ENCODE assay signal across 8 cellular contexts in genomic region chr4:15762474-15762873, GRCh38. TPM values are rescaled to one million over a fixed set of nuclear protein-coding genes. Genes with fewer than 3 reads are reported as not detected.
DNase-seq lines count a peak whose midpoint lies in the region; ATAC-seq, FAIRE-seq and TF ChIP-seq lines count a peak whose summit lies in the region.
"Not testable (repeated sequence)": the region's sequence is repeated elsewhere in the genome, so short reads cannot be mapped to it uniquely, and the experiment has no call there.

No MANE protein-coding gene starts in this region.

- peak overlapping the region; percentile 72 for H3K27ac Mint-ChIP-seq in T-helper 2 cell treated with Interferon-gamma antibody and Interleukin-4, amounts not matched to agents 5 μg/mL and 100 μg/mL, for 36 hours
- H3K27ac Mint-ChIP-seq in activated T-cell treated with anti-CD3 and anti-CD28 coated beads, Interleukin-2, amount 50 U/mL, for 72 hours, result peak overlapping the region; percentile 79

- not testable (repeated sequence) for DNase-seq in DND-41; T-helper 2 cell treated with Interferon-gamma antibody and Interleukin-4, amounts not matched to agents 5 μg/mL and 100 μg/mL, for 36 hours (ENCODE audit: low spot score); activated T-cell treated with anti-CD3 and anti-CD28 coated beads, Interleukin-2, amount 50 U/mL, for 72 hours; K562 (ENCODE audit: extremely low read depth in 1 of 4, low spot score in 3 of 4)

- in situ Hi-C loops in K562 (cut with MboI), result not testable (repeated sequence)

- H3K36me3 Mint-ChIP-seq in T-helper 2 cell treated with Interferon-gamma antibody and Interleukin-4, amounts not matched to agents 5 μg/mL and 100 μg/mL, for 36 hours (ENCODE audit: low read depth), result peaks cover 16% of the 10 kb centered on the region
- peaks cover 5 to 11% of the 10 kb centered on the region in 2 donors for H3K36me3 Mint-ChIP-seq in activated T-cell treated with anti-CD3 and anti-CD28 coated beads, Interleukin-2, amount 50 U/mL, for 72 hours (ENCODE audit: insufficient read depth in 2 of 2)

- peak; percentile 44 for FAIRE-seq in K562 (lab: Jason Lieb, UNC)

- TF ChIP-seq RAD21 in K562 (CRISPR knock-in tag; conservative IDR thresholded peaks at IDR 0.05 in 1 of 2, IDR thresholded peaks at IDR 0.05 in 1 of 2), result not testable (repeated sequence)

- not testable (repeated sequence) for BruUV-seq in K562 (replicated peaks; lab: Mats Ljungman, UMichigan)

- CTCF ChIA-PET in K562 (lab: Yijun Ruan, JAX; ENCODE audit: low intra/inter-chr PET ratio), result not testable (repeated sequence)

- H3K27me3 Mint-ChIP-seq in T-helper 2 cell treated with Interferon-gamma antibody and Interleukin-4, amounts not matched to agents 5 μg/mL and 100 μg/mL, for 36 hours (ENCODE audit: low read depth); activated T-cell treated with anti-CD3 and anti-CD28 coated beads, Interleukin-2, amount 50 U/mL, for 72 hours (ENCODE audit: low read depth): not testable (repeated sequence)

- peaks cover 57% of the 10 kb centered on the region for H3K79me2 ChIP-seq in DND-41 (ENCODE audit: insufficient read depth, low read length)
- H3K79me2 ChIP-seq in K562 (ENCODE audit: control insufficient read depth, insufficient read depth, low read length), result not testable (repeated sequence)

- H3K27me3 ChIP-seq in DND-41 (ENCODE audit: insufficient read depth, low read length, poor library complexity); K562 (ENCODE audit: control insufficient read depth in 2 of 2, insufficient read depth in 2 of 2, low read length in 2 of 2): not testable (repeated sequence)

- not testable (repeated sequence) for H3K9me3 ChIP-seq in DND-41 (ENCODE audit: insufficient read depth, low read length, severe bottlenecking); K562 (replicated peaks; ENCODE audit: control insufficient read depth, insufficient read depth, low read depth, low read length)

- not testable (repeated sequence) for H3K4me2 ChIP-seq in DND-41 (ENCODE audit: insufficient read depth, low read length); K562 (ENCODE audit: insufficient read depth, low read length)

- peaks cover 30% of the 10 kb centered on the region for H3K9me3 Mint-ChIP-seq in T-helper 2 cell treated with Interferon-gamma antibody and Interleukin-4, amounts not matched to agents 5 μg/mL and 100 μg/mL, for 36 hours
- H3K9me3 Mint-ChIP-seq in activated T-cell treated with anti-CD3 and anti-CD28 coated beads, Interleukin-2, amount 50 U/mL, for 72 hours, result not testable (repeated sequence)

- peak overlapping the region; percentile 40 for H3K4me3 Mint-ChIP-seq in T-helper 2 cell treated with Interferon-gamma antibody and Interleukin-4, amounts not matched to agents 5 μg/mL and 100 μg/mL, for 36 hours
- H3K4me3 Mint-ChIP-seq in activated T-cell treated with anti-CD3 and anti-CD28 coated beads, Interleukin-2, amount 50 U/mL, for 72 hours, result not testable (repeated sequence)

- H3K4me1 Mint-ChIP-seq in T-helper 2 cell treated with Interferon-gamma antibody and Interleukin-4, amounts not matched to agents 5 μg/mL and 100 μg/mL, for 36 hours (ENCODE audit: low read depth), result peaks cover 63% of the 10 kb centered on the region
- H3K4me1 Mint-ChIP-seq in activated T-cell treated with anti-CD3 and anti-CD28 coated beads, Interleukin-2, amount 50 U/mL, for 72 hours (ENCODE audit: low read depth), result peaks cover 26% of the 10 kb centered on the region

- peaks cover 78% of the 10 kb centered on the region for H3K4me1 ChIP-seq in DND-41 (ENCODE audit: insufficient read depth, low read length)
- not testable (repeated sequence) for H3K4me1 ChIP-seq in K562 (replicated peaks in 1 of 2; ENCODE audit: control insufficient read depth in 2 of 2, insufficient read depth in 2 of 2, low read length in 2 of 2)

- not testable (repeated sequence) for H3K4me3 ChIP-seq in DND-41 (ENCODE audit: low read depth in 1 of 2, low read length in 2 of 2); K562

- TF ChIP-seq POLR2A in K562 (conservative IDR thresholded peaks at IDR 0.05), result not testable (repeated sequence)

- POLR2A ChIA-PET in K562 (lab: Yijun Ruan, JAX), result not testable (repeated sequence)

- H3K36me3 ChIP-seq in DND-41 (ENCODE audit: insufficient read depth, low read length); K562 (ENCODE audit: control insufficient read depth, insufficient read depth, low read length): not testable (repeated sequence)

- TF ChIP-seq EP300 in K562 (IDR thresholded peaks at IDR 0.05; ENCODE audit: low read length), result not testable (repeated sequence)

- ATAC-seq in DND-41 (ENCODE audit: insufficient read depth, low read depth); activated T-cell treated with anti-CD3 and anti-CD28 coated beads, Interleukin-2, amount 50 U/mL, for 72 hours (replicated peaks in 1 of 2); K562: not testable (repeated sequence)
- ATAC-seq in GM18907 (IDR thresholded peaks at IDR 0.05; ENCODE audit: unreplicated experiment) (peak; percentile 46), GM21423 (IDR thresholded peaks at IDR 0.05; ENCODE audit: unreplicated experiment) (peak; percentile 39), GM21737 (IDR thresholded peaks at IDR 0.05; ENCODE audit: unreplicated experiment) (peak; percentile 42), HG03457 (IDR thresholded peaks at IDR 0.05; ENCODE audit: unreplicated experiment) (peak; percentile 46)

- not testable (repeated sequence) for H4K20me1 ChIP-seq in DND-41 (ENCODE audit: insufficient read depth, low read length); K562 (replicated peaks; ENCODE audit: control insufficient read depth, insufficient read depth, low read length)

- H3K9me1 ChIP-seq in K562 (ENCODE audit: control insufficient read depth, insufficient read depth, low read length), result not testable (repeated sequence)

- intact Hi-C loops in K562 (cut with micrococcal nuclease), result not testable (repeated sequence)

- not testable (repeated sequence) for H3K9ac ChIP-seq in DND-41 (ENCODE audit: low read depth, low read length); K562 (ENCODE audit: insufficient read depth in 1 of 2, low read depth in 2 of 2, low read length in 2 of 2)

- not testable (repeated sequence) for H2AFZ ChIP-seq in DND-41 (ENCODE audit: low read depth, low read length); K562 (ENCODE audit: low read depth, low read length)

- not testable (repeated sequence) for TF ChIP-seq CTCF in DND-41 (IDR thresholded peaks at IDR 0.05; ENCODE audit: borderline replicate concordance, extremely low read depth, low read length, poor library complexity, severe bottlenecking); K562 (IDR thresholded peaks at IDR 0.05 in 2 of 3, conservative IDR thresholded peaks at IDR 0.05 in 1 of 3; ENCODE audit: insufficient read depth in 2 of 3, low read depth in 1 of 3, low read length in 3 of 3)

- H3K27ac ChIP-seq in DND-41 (ENCODE audit: low read length), result peak overlapping the region; percentile 69
- H3K27ac ChIP-seq in K562 (ENCODE audit: extremely low read depth, low read depth, low read length), result not testable (repeated sequence)

RNA-seq across cellular contexts. Expression of gene CD38, which starts 15.7 kb away (rescaled TPM):
- 10 to 100 TPM; 60.2 to 62.9 TPM for total RNA-seq in activated T-cell treated with anti-CD3 and anti-CD28 coated beads, Interleukin-2, amount 50 U/mL, for 72 hours
- not detected in 2 replicates for total RNA-seq in K562 (2011; cell fraction: chromatin; rRNA removed; ENCODE audit: low replicate concordance)
- not detected in 2 replicates for total RNA-seq in K562 (2011; cell fraction: nucleolus; rRNA removed)
- not detected in 2 replicates for total RNA-seq in K562 (2011; cell fraction: nucleoplasm; rRNA removed)
- total RNA-seq in K562 (2014; rRNA removed) (0.12 TPM in 1 of 2 replicates, not detected in the other), K562 (2014; rRNA removed; fragmentation: Illumina TruSeq; extraction: Trizol) (not detected in 2 replicates), K562 (2015; rRNA removed; fragmentation: Illumina TruSeq; extraction: Trizol) (0.04 TPM in 1 of 2 replicates, not detected in the other), K562 (2021) (0.04 TPM in 1 of 2 replicates, not detected in the other)
- polyA plus RNA-seq in K562 (2011; rRNA removed) (0.01 and 0.04 TPM in 2 replicates), K562 (2014; fragmentation: Illumina TruSeq; extraction: Trizol) (not detected in 2 replicates), K562 (2014; fragmentation: Nextera tagmentation; extraction: Ambion mirVana) (under 1 TPM in 1 of 2 experiments, not detected in 1; 0.06 TPM), K562 (2014; rRNA removed) (not detected in 2 replicates)
- polyA plus RNA-seq in K562 (2011; cell fraction: cytosol; rRNA removed), result not detected in 2 replicates
- not detected in 2 replicates for polyA plus RNA-seq in K562 (2011; cell fraction: nucleus; rRNA removed)
- polyA plus RNA-seq in K562 (2012), result 0.01 and 0.17 TPM in 2 replicates
- polyA minus RNA-seq in K562 (2011; rRNA and poly(A)+ RNA removed), result not detected in 2 replicates
- not detected in 2 replicates for polyA minus RNA-seq in K562 (2011; cell fraction: cytosol; rRNA and poly(A)+ RNA removed)
- not detected in 2 replicates for polyA minus RNA-seq in K562 (2011; cell fraction: nucleus; rRNA and poly(A)+ RNA removed)

RNA-seq across cellular contexts. Expression of gene BST1, which starts 59.6 kb away (rescaled TPM):
- total RNA-seq in activated T-cell treated with anti-CD3 and anti-CD28 coated beads, Interleukin-2, amount 50 U/mL, for 72 hours, result under 1 TPM; 0.24 to 0.65 TPM
- not detected in 2 replicates for total RNA-seq in K562 (2011; cell fraction: chromatin; rRNA removed; ENCODE audit: low replicate concordance)
- total RNA-seq in K562 (2011; cell fraction: nucleolus; rRNA removed), result not detected in 2 replicates
- not detected in 2 replicates for total RNA-seq in K562 (2011; cell fraction: nucleoplasm; rRNA removed)
- total RNA-seq in K562 (2014; rRNA removed), result not detected in 2 replicates
- not detected in 2 replicates for total RNA-seq in K562 (2014; rRNA removed; fragmentation: Illumina TruSeq; extraction: Trizol)
- not detected in 2 replicates for total RNA-seq in K562 (2015; rRNA removed; fragmentation: Illumina TruSeq; extraction: Trizol)
- not detected in 2 replicates for total RNA-seq in K562 (2021)
- 0.07 TPM in 2 replicates for polyA plus RNA-seq in K562 (2011; rRNA removed)
- 0.04 TPM in 1 of 2 replicates, not detected in the other for polyA plus RNA-seq in K562 (2011; cell fraction: cytosol; rRNA removed)
- polyA plus RNA-seq in K562 (2011; cell fraction: nucleus; rRNA removed), result 0.20 TPM in 1 of 2 replicates, not detected in the other
- polyA plus RNA-seq in K562 (2012), result 0.12 and 0.42 TPM in 2 replicates
- not detected in 2 replicates for polyA plus RNA-seq in K562 (2014; fragmentation: Illumina TruSeq; extraction: Trizol)
- under 1 TPM; 0.04 to 0.38 TPM for polyA plus RNA-seq in K562 (2014; fragmentation: Nextera tagmentation; extraction: Ambion mirVana)
- polyA plus RNA-seq in K562 (2014; rRNA removed), result not detected in 2 replicates
- 0.39 TPM in 1 of 2 replicates, not detected in the other for polyA minus RNA-seq in K562 (2011; rRNA and poly(A)+ RNA removed)
- not detected in 2 replicates for polyA minus RNA-seq in K562 (2011; cell fraction: cytosol; rRNA and poly(A)+ RNA removed)
- polyA minus RNA-seq in K562 (2011; cell fraction: nucleus; rRNA and poly(A)+ RNA removed), result not detected in 2 replicates

Comparison
In these comparisons a context has a peak if more than half of its experiments do, and no peak if none do; other contexts are left out.
1. RNA of gene CD38, which starts 15.7 kb away (total RNA-seq): 60.2 to 62.9 TPM in activated T-cell treated with anti-CD3 and anti-CD28 coated beads, Interleukin-2, amount 50 U/mL, for 72 hours; 0.04 to 0.12 TPM in K562; every median in the first group is over 10 times any median in the second.